In genomic region chr22:39174498-39175120, GRCh38 we compare ENCODE assay signal across 1 cellular context.
TF ChIP-seq lines count a peak whose summit lies in the region.

No MANE protein-coding gene starts in this region.

TF ChIP-seq in HepG2, 621 proteins besides CTCF, POLR2A, EP300 and RAD21 (continued from another document and continues in another):
- no peak for TF ChIP-seq ZNF737 (CRISPR knock-in tag; IDR thresholded peaks at IDR 0.05; ENCODE audit: borderline replicate concordance)
- no peak for TF ChIP-seq ZNF547 (CRISPR knock-in tag; IDR thresholded peaks at IDR 0.05)
- no peak for TF ChIP-seq REXO4 (CRISPR knock-in tag; IDR thresholded peaks at IDR 0.05; ENCODE audit: borderline replicate concordance)
- TF ChIP-seq KDM4B (CRISPR knock-in tag; IDR thresholded peaks at IDR 0.05): peak; percentile 84; the same call in 1 of the 2 replicates
- TF ChIP-seq ZMYM2 (CRISPR knock-in tag; IDR thresholded peaks at IDR 0.05): no peak
- TF ChIP-seq, protein P1, sequence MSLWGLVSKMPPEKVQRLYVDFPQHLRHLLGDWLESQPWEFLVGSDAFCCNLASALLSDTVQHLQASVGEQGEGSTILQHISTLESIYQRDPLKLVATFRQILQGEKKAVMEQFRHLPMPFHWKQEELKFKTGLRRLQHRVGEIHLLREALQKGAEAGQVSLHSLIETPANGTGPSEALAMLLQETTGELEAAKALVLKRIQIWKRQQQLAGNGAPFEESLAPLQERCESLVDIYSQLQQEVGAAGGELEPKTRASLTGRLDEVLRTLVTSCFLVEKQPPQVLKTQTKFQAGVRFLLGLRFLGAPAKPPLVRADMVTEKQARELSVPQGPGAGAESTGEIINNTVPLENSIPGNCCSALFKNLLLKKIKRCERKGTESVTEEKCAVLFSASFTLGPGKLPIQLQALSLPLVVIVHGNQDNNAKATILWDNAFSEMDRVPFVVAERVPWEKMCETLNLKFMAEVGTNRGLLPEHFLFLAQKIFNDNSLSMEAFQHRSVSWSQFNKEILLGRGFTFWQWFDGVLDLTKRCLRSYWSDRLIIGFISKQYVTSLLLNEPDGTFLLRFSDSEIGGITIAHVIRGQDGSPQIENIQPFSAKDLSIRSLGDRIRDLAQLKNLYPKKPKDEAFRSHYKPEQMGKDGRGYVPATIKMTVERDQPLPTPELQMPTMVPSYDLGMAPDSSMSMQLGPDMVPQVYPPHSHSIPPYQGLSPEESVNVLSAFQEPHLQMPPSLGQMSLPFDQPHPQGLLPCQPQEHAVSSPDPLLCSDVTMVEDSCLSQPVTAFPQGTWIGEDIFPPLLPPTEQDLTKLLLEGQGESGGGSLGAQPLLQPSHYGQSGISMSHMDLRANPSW (CRISPR knock-in tag; IDR thresholded peaks at IDR 0.05; ENCODE audit: borderline replicate concordance): no peak; the same call in 1 of the 2 replicates
- peak; percentile 79; the same call in 1 of the 2 replicates for TF ChIP-seq ZNF317 (CRISPR knock-in tag; IDR thresholded peaks at IDR 0.05)
- TF ChIP-seq ZNF616 (CRISPR knock-in tag; IDR thresholded peaks at IDR 0.05; ENCODE audit: low read depth): no peak
- peak; percentile 84 for TF ChIP-seq ZBTB21 (CRISPR knock-in tag; IDR thresholded peaks at IDR 0.05)
- TF ChIP-seq GTF2F1 (IDR thresholded peaks at IDR 0.05; ENCODE audit: low read length): no peak
- peak; percentile 68 for TF ChIP-seq ASH2L (IDR thresholded peaks at IDR 0.05; ENCODE audit: insufficient read length, low read depth, low read length)
- peak; percentile 87 for TF ChIP-seq TBL1XR1 (IDR thresholded peaks at IDR 0.05; ENCODE audit: borderline replicate concordance, low read length, partially characterized antibody)
- TF ChIP-seq MIER2 (CRISPR knock-in tag; IDR thresholded peaks at IDR 0.05): no peak
- TF ChIP-seq POGZ (CRISPR knock-in tag; IDR thresholded peaks at IDR 0.05): 0 out of 2 replicates have a peak, but pooled peaks have one; percentile 51
- TF ChIP-seq ZNF362 (CRISPR knock-in tag; IDR thresholded peaks at IDR 0.05; ENCODE audit: borderline replicate concordance): no peak; the same call in 1 of the 2 replicates
- no peak for TF ChIP-seq SMAD9 (CRISPR knock-in tag; IDR thresholded peaks at IDR 0.05)
- TF ChIP-seq LBX2 (CRISPR knock-in tag; IDR thresholded peaks at IDR 0.05; ENCODE audit: borderline replicate concordance): no peak
- TF ChIP-seq ZBTB3 (CRISPR knock-in tag; IDR thresholded peaks at IDR 0.05; ENCODE audit: borderline replicate concordance, low read depth): peak; percentile 50; the same call in 1 of the 2 replicates
- TF ChIP-seq, protein P2, sequence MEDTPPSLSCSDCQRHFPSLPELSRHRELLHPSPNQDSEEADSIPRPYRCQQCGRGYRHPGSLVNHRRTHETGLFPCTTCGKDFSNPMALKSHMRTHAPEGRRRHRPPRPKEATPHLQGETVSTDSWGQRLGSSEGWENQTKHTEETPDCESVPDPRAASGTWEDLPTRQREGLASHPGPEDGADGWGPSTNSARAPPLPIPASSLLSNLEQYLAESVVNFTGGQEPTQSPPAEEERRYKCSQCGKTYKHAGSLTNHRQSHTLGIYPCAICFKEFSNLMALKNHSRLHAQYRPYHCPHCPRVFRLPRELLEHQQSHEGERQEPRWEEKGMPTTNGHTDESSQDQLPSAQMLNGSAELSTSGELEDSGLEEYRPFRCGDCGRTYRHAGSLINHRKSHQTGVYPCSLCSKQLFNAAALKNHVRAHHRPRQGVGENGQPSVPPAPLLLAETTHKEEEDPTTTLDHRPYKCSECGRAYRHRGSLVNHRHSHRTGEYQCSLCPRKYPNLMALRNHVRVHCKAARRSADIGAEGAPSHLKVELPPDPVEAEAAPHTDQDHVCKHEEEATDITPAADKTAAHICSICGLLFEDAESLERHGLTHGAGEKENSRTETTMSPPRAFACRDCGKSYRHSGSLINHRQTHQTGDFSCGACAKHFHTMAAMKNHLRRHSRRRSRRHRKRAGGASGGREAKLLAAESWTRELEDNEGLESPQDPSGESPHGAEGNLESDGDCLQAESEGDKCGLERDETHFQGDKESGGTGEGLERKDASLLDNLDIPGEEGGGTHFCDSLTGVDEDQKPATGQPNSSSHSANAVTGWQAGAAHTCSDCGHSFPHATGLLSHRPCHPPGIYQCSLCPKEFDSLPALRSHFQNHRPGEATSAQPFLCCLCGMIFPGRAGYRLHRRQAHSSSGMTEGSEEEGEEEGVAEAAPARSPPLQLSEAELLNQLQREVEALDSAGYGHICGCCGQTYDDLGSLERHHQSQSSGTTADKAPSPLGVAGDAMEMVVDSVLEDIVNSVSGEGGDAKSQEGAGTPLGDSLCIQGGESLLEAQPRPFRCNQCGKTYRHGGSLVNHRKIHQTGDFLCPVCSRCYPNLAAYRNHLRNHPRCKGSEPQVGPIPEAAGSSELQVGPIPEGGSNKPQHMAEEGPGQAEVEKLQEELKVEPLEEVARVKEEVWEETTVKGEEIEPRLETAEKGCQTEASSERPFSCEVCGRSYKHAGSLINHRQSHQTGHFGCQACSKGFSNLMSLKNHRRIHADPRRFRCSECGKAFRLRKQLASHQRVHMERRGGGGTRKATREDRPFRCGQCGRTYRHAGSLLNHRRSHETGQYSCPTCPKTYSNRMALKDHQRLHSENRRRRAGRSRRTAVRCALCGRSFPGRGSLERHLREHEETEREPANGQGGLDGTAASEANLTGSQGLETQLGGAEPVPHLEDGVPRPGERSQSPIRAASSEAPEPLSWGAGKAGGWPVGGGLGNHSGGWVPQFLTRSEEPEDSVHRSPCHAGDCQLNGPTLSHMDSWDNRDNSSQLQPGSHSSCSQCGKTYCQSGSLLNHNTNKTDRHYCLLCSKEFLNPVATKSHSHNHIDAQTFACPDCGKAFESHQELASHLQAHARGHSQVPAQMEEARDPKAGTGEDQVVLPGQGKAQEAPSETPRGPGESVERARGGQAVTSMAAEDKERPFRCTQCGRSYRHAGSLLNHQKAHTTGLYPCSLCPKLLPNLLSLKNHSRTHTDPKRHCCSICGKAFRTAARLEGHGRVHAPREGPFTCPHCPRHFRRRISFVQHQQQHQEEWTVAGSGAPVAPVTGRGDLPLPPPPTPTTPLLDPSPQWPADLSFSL (CRISPR knock-in tag; IDR thresholded peaks at IDR 0.05): no peak
- no peak for TF ChIP-seq KDM3A (CRISPR knock-in tag; IDR thresholded peaks at IDR 0.05; ENCODE audit: low read depth)
- TF ChIP-seq ZNF761 (CRISPR knock-in tag; conservative IDR thresholded peaks at IDR 0.05): peak; percentile 87
- TF ChIP-seq TCF7 (IDR thresholded peaks at IDR 0.05; ENCODE audit: low read depth): peak; percentile 53; the same call in 1 of the 2 replicates
- TF ChIP-seq MIXL1 (CRISPR knock-in tag; IDR thresholded peaks at IDR 0.05): peak; percentile 42; the same call in 1 of the 2 replicates
- TF ChIP-seq U2AF2 (IDR thresholded peaks at IDR 0.05; ENCODE audit: low read depth, low read length): 0 out of 2 replicates have a peak, but pooled peaks have one; percentile 71
- TF ChIP-seq, protein P3, sequence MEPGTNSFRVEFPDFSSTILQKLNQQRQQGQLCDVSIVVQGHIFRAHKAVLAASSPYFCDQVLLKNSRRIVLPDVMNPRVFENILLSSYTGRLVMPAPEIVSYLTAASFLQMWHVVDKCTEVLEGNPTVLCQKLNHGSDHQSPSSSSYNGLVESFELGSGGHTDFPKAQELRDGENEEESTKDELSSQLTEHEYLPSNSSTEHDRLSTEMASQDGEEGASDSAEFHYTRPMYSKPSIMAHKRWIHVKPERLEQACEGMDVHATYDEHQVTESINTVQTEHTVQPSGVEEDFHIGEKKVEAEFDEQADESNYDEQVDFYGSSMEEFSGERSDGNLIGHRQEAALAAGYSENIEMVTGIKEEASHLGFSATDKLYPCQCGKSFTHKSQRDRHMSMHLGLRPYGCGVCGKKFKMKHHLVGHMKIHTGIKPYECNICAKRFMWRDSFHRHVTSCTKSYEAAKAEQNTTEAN (CRISPR knock-in tag; conservative IDR thresholded peaks at IDR 0.05): no peak; the same call in 1 of the 2 replicates
- no peak for TF ChIP-seq ZNF549 (CRISPR knock-in tag; IDR thresholded peaks at IDR 0.05)
- TF ChIP-seq ZNF563 (CRISPR knock-in tag; IDR thresholded peaks at IDR 0.05): no peak
- TF ChIP-seq RBM22 (optimal IDR thresholded peaks at IDR 0.05; ENCODE audit: low read length): no peak
- no peak for TF ChIP-seq ZFP36L1 (CRISPR knock-in tag; IDR thresholded peaks at IDR 0.05)
- 0 out of 2 replicates have a peak, but pooled peaks have one; percentile 42 for TF ChIP-seq ZNF329 (CRISPR knock-in tag; IDR thresholded peaks at IDR 0.05; ENCODE audit: low read depth)
- TF ChIP-seq ZBTB37 (CRISPR knock-in tag; IDR thresholded peaks at IDR 0.05): no peak
- TF ChIP-seq DZIP1 (CRISPR knock-in tag; IDR thresholded peaks at IDR 0.05): no peak
- TF ChIP-seq ZNF557 (CRISPR knock-in tag; IDR thresholded peaks at IDR 0.05): no peak
- peak; percentile 80 for TF ChIP-seq THAP11 (CRISPR knock-in tag; IDR thresholded peaks at IDR 0.05)
- TF ChIP-seq ZNF740 (CRISPR knock-in tag; IDR thresholded peaks at IDR 0.05): no peak
- TF ChIP-seq, protein P4, sequence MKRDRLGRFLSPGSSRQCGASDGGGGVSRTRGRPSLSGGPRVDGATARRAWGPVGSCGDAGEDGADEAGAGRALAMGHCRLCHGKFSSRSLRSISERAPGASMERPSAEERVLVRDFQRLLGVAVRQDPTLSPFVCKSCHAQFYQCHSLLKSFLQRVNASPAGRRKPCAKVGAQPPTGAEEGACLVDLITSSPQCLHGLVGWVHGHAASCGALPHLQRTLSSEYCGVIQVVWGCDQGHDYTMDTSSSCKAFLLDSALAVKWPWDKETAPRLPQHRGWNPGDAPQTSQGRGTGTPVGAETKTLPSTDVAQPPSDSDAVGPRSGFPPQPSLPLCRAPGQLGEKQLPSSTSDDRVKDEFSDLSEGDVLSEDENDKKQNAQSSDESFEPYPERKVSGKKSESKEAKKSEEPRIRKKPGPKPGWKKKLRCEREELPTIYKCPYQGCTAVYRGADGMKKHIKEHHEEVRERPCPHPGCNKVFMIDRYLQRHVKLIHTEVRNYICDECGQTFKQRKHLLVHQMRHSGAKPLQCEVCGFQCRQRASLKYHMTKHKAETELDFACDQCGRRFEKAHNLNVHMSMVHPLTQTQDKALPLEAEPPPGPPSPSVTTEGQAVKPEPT (CRISPR knock-in tag; IDR thresholded peaks at IDR 0.05; ENCODE audit: low read depth): no peak; the same call in 1 of the 2 replicates
- TF ChIP-seq ZNF83 (CRISPR knock-in tag; IDR thresholded peaks at IDR 0.05; ENCODE audit: borderline replicate concordance): no peak
- no peak for TF ChIP-seq TCF12 (IDR thresholded peaks at IDR 0.05)
- no peak for TF ChIP-seq TCF12 (CRISPR knock-in tag; IDR thresholded peaks at IDR 0.05)
- TF ChIP-seq MTA1 (CRISPR knock-in tag; IDR thresholded peaks at IDR 0.05; ENCODE audit: borderline replicate concordance): peak; percentile 59
- TF ChIP-seq HIC2 (CRISPR knock-in tag; IDR thresholded peaks at IDR 0.05; ENCODE audit: low read depth): peak; percentile 65; the same call in 1 of the 2 replicates
- TF ChIP-seq SOX5 (CRISPR knock-in tag; IDR thresholded peaks at IDR 0.05; ENCODE audit: borderline replicate concordance): peak; percentile 87; the same call in 1 of the 2 replicates
- TF ChIP-seq ZNF550 (CRISPR knock-in tag; IDR thresholded peaks at IDR 0.05; ENCODE audit: borderline replicate concordance): no peak
